28 cellular contexts compared by ENCODE assay signal in genomic region chr16:30145692-30146091, GRCh38.
"Had no signal": no experiment of that assay in that cellular context is flagged by ENCODE, and none has a peak within 500 bp of the region (broad histone marks: within the 10 kb centered on the region; RNA-seq: fewer than 3 reads in every experiment).

No MANE protein-coding gene starts in this region.

- H3K27ac ChIP-seq: cardiac muscle cell, Peyer's patch, SJSA1 had no signal

- DNase-seq: activated B cell treated with CpG ODN at 0.5 μM for 24 hours; activated CD4-positive, alpha-beta memory T cell treated with anti-CD3 and anti-CD28 coated beads for 36 hours; activated CD4-positive, alpha-beta T cell treated with anti-CD3 and anti-CD28 coated beads for 4 hours; activated CD4-positive, alpha-beta T cell treated with anti-CD3 and anti-CD28 coated beads, Interleukin-2, amount 50 U/mL, for 1 hour; activated CD4-positive, CD25-positive, alpha-beta regulatory T cell treated with anti-CD3 and anti-CD28 coated beads, Interleukin-2, amount 50 U/mL, for 72 hours; activated CD8-positive, alpha-beta memory T cell treated with anti-CD3 and anti-CD28 coated beads, Interleukin-2, amount 50 U/mL, for 4 hours; activated gamma-delta T cell treated with Interleukin-2 at 50 U/mL for 16 hours; activated naive CD4-positive, alpha-beta T cell treated with anti-CD3 and anti-CD28 coated beads for 36 hours; activated T-cell treated with anti-CD3 and anti-CD28 coated beads for 4 hours; activated T-cell treated with anti-CD3 and anti-CD28 coated beads, Interleukin-2, amount 50 U/mL, for 4 hours; amniotic stem cell; aorta; NCI-H1105; NCI-H1417 treated with DMSO at 0.1 percent for 48 hours; NCI-H187 treated with DMSO at 0.1 percent for 48 hours; NCI-H2081; NCI-H510A; NCI-H69; NK-92 treated with Interleukin-12 subunit alpha and Interleukin-12 subunit beta, amount 100 ng/mL, for 24 hours; PC-3; Peyer's patch; RPMI8226; SHP77 treated with DMSO at 0.1 percent for 48 hours; SK-N-SH had no signal

- H3K9me3 ChIP-seq: SK-N-SH had no signal

- H3K36me3 ChIP-seq: cardiac muscle cell, Peyer's patch, SJSA1 had no signal

- H3K4me1 ChIP-seq: Peyer's patch, SJSA1 had no signal

- H3K4me2 ChIP-seq: SK-N-SH had no signal

- ATAC-seq: activated naive CD4-positive, alpha-beta T cell treated with anti-CD3 and anti-CD28 coated beads, Interleukin-2, amount 50 U/mL, for 72 hours; activated T-cell treated with anti-CD3 and anti-CD28 coated beads, Interleukin-2, amount 50 U/mL, for 4 hours; K562; PC-3 had no signal

- H3K4me3 ChIP-seq: cardiac muscle cell, K562, Peyer's patch, SJSA1 had no signal

- H3K27me3 ChIP-seq: cardiac muscle cell, Peyer's patch, SJSA1 had no signal
